In the genomic region with DNA sequence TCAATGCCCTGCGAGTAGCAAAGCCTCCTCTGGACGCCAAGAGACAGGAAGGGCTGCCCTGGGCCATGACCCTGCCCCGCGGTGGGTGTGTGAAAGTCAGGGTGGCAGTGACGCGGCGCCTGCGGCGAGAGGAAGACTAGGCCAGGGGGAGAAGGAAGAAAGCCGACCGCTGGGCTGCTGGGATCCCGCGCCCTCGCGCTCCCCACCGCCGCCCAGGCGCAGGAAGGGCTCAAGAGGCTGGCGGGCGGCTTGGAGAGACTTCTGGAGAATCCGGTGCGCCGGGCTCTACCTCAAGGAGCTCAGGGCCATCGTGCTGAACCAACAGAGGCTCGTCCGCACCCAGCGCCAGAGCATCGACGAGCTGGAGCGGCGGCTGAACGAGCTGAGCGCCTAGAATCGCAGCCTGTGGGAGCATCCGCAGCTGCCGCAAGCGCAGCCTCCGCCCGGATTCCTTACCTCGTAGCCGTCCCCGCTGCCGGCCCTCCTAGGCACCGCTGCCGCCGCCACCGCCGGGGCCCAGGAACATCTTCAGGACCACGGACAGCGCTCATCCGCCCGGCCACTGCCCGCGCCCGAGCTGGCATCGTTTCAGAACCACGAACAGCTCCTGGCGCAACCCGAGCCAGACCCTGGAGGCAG, we compare ENCODE assay signal across 8 cellular contexts.
DNase-seq lines count a peak whose midpoint lies in the region; ATAC-seq and TF ChIP-seq lines count a peak whose summit lies in the region.

No MANE protein-coding gene starts in this region.

- DNase-seq in GM03348 (ENCODE audit: low spot score) (peak; percentile 89), M059J (ENCODE audit: low read depth) (peak; percentile 60), mammary epithelial cell (peak; percentile 73), iPS-NIHi7 (ENCODE audit: extremely low spot score) (peak; percentile 95)
- DNase-seq in stimulated activated CD4-positive, alpha-beta T cell treated with anti-CD3 and anti-CD28 coated beads, Interleukin-12 subunit alpha, Interleukin-12 subunit beta, amount 100 ng/mL, for 4 hours = peak; percentile 73

- no peaks in the 10 kb centered on the region for H3K36me3 ChIP-seq in mammary epithelial cell (ENCODE audit: insufficient read depth, low read length)

- 18% methylated on average over 35 of the region's 59 CpGs for whole genome bisulfite sequencing in mammary epithelial cell (ENCODE audit: low coverage, missing lambda C conversion rate)

- peak; percentile 56 to 65 for ATAC-seq in activated CD4-positive, CD25-positive, alpha-beta regulatory T cell treated with anti-CD3 and anti-CD28 coated beads, Interleukin-2, amount 50 U/mL, for 24 hours
- no peak for ATAC-seq in HG02610 (IDR thresholded peaks at IDR 0.05; ENCODE audit: unreplicated experiment)
- no peak for ATAC-seq in GM19023 (IDR thresholded peaks at IDR 0.05; ENCODE audit: unreplicated experiment)

- H3K79me2 ChIP-seq in mammary epithelial cell (ENCODE audit: insufficient read depth, low read length) = no peaks in the 10 kb centered on the region

- intact Hi-C loops in mammary epithelial cell (cut with micrococcal nuclease) = no loop called here

- no peaks in the 10 kb centered on the region for H4K20me1 ChIP-seq in mammary epithelial cell (ENCODE audit: insufficient read depth, low read length)

- CTCF ChIA-PET in mammary epithelial cell (lab: Charles Lee; ENCODE audit: low non-redundant PET) = interaction anchor here (0.7 kb wide), 1 partner anchor 532 kb away, joined by 3 read pairs; no protein-coding TSS in a partner anchor

- H3K9ac ChIP-seq in mammary epithelial cell (ENCODE audit: insufficient read depth, low read length) = no peak overlapping the region

- H3K27me3 ChIP-seq in mammary epithelial cell (ENCODE audit: insufficient read depth, low read length) = peaks cover 4% of the 10 kb centered on the region

- H3K4me1 ChIP-seq in mammary epithelial cell (ENCODE audit: insufficient read depth, low read length) = no peaks in the 10 kb centered on the region

- in situ Hi-C loops in mammary epithelial cell (cut with MboI; ENCODE audit: low sequenced_read_pairs in 2 of 2) = no loop called here

- H3K4me2 ChIP-seq in mammary epithelial cell (ENCODE audit: insufficient read depth, low read depth, low read length) = peak overlapping the region; percentile 2

- dilution Hi-C loops in mammary epithelial cell (cut with HindIII; ENCODE audit: low sequenced_read_pairs) = no loop called here

- H3K9me3 ChIP-seq in mammary epithelial cell (replicated peaks; ENCODE audit: insufficient read depth, low read length) = no peaks in the 10 kb centered on the region

- BruUV-seq in mammary epithelial cell (replicated peaks; lab: Mats Ljungman, UMichigan) = no TSS peak

- no peak for TF ChIP-seq CTCF in mammary epithelial cell (conservative IDR thresholded peaks at IDR 0.05 in 1 of 2, IDR thresholded peaks at IDR 0.05 in 1 of 2; ENCODE audit: extremely low read depth in 1 of 2, insufficient read depth in 1 of 2, low read depth in 1 of 2, low read length in 2 of 2)

- H2AFZ ChIP-seq in mammary epithelial cell (ENCODE audit: low read depth, low read length) = no peak overlapping the region

- no peak overlapping the region for H3K4me3 ChIP-seq in mammary epithelial cell (replicated peaks in 1 of 3; ENCODE audit: insufficient read depth in 1 of 3, low read depth in 2 of 3, low read length in 3 of 3)

- H3K27ac ChIP-seq in mammary epithelial cell (ENCODE audit: insufficient read depth, low read depth, low read length) = no peak overlapping the region

Comparison
In these comparisons a context has a peak if more than half of its experiments do, and no peak if none do; other contexts are left out.
1. ATAC-seq: peak in activated CD4-positive, CD25-positive, alpha-beta regulatory T cell treated with anti-CD3 and anti-CD28 coated beads, Interleukin-2, amount 50 U/mL, for 24 hours (2 of 2); none in HG02610 (single experiment) and GM19023 (single experiment).
2. Peak in every context shown above with its lines, with median percentiles within 50 percentile points of each other: DNase-seq.